8 cellular contexts compared by ENCODE assay signal in the genomic region with DNA sequence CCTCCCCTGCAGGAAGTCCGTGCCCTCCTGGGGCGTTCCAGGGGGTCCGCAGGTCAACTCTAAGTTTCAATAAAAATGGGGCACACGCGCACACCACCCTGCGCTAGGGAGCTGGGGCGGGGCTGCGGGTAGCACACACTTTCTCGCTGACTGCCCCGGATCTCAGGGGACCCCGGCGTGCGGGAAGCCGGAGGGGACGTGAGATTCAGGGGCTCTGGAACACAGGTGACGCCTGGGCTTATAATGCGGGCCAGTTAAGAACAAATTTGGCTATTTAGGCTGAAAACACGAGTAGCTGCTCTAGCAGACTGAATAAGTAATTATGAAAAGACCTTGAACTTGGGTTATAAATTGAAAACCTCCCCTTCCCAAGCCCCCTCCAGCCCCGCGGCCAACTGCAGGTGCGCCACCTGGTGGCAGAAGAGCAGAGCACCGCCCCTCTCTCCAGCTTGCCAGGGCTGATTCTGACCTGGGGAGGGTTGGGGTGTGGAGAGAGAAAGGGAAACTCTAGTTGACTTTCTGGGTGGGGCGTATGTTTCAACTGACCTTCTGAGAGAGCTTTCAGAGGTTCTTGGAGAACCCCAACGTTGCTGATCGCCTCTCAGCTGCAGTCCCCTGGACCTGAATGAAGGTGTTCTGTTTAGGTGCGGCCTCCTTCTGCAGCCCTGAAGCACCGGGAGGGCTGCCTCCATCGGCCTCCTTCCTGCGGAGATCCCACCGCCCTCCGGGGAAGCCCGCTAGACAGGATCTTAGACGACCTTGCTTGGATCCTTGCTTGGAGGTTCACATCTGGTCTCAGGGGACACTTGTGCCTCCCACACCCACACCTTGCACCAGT.
DNase-seq lines count a peak whose midpoint lies in the region; ATAC-seq and TF ChIP-seq lines count a peak whose summit lies in the region.

No MANE protein-coding gene starts in this region.

- no peaks in the 10 kb centered on the region for H3K36me3 Mint-ChIP-seq in WTC11

- no peak overlapping the region for H3K27ac ChIP-seq in C4-2B

- peak overlapping the region; percentile 73 for H3K4me3 Mint-ChIP-seq in WTC11

- H3K4me1 Mint-ChIP-seq in WTC11 = peaks cover 11% of the 10 kb centered on the region

- POLR2A ChIA-PET in WTC11 (lab: Charles Lee) = interaction anchor here (0.9 kb wide), 1 partner anchor 24 kb away, joined by 3 read pairs; no protein-coding TSS in a partner anchor

- H3K27ac Mint-ChIP-seq in WTC11 = no peak overlapping the region

- H3K9me3 Mint-ChIP-seq in WTC11 = no peaks in the 10 kb centered on the region

- peak; percentile 98 for TF ChIP-seq CTCF in C4-2B (conservative IDR thresholded peaks at IDR 0.05)
- peak; percentile 95 for TF ChIP-seq CTCF in WTC11 (IDR thresholded peaks at IDR 0.05)

- CTCF ChIA-PET in WTC11 (lab: Charles Lee) = interaction anchor here (0.6 to 2.6 kb wide), 21 partner anchors 8 to 263 kb away, joined by 3 to 10 read pairs (median 4); a partner anchor contains a TSS

- DNase-seq in KG1 (lab: John Stamatoyannopoulos, UW) = peak; percentile 10
- DNase-seq in WTC11 (ENCODE audit: low spot score) = peak; percentile 75
- DNase-seq in central memory CD4-positive, alpha-beta T cell = peak; percentile 23
- peak; percentile 30 for DNase-seq in medulla oblongata (ENCODE audit: extremely low spot score)
- peak; percentile 12 to 28 for DNase-seq in stimulated activated CD8-positive, alpha-beta memory T cell treated with anti-CD3 and anti-CD28 coated beads, Interleukin-7, amount 100 ng/mL, for 4 hours (ENCODE audit: low read depth in 2 of 2)
- DNase-seq in islet precursor cell = no peak

- ATAC-seq in GM19463 (IDR thresholded peaks at IDR 0.05; ENCODE audit: unreplicated experiment) (peak; percentile 76), WTC11 (peak; percentile 82)

- peaks cover 10% of the 10 kb centered on the region for H3K27me3 Mint-ChIP-seq in WTC11 (ENCODE audit: low read depth)

TF ChIP-seq in WTC11, 78 proteins besides CTCF, POLR2A, EP300 and RAD21:
- TF ChIP-seq RORB (CRISPR knock-in tag; IDR thresholded peaks at IDR 0.05) = no peak
- TF ChIP-seq NFYB (CRISPR knock-in tag; conservative IDR thresholded peaks at IDR 0.05; ENCODE audit: low read depth) = no peak
- TF ChIP-seq, protein P1, sequence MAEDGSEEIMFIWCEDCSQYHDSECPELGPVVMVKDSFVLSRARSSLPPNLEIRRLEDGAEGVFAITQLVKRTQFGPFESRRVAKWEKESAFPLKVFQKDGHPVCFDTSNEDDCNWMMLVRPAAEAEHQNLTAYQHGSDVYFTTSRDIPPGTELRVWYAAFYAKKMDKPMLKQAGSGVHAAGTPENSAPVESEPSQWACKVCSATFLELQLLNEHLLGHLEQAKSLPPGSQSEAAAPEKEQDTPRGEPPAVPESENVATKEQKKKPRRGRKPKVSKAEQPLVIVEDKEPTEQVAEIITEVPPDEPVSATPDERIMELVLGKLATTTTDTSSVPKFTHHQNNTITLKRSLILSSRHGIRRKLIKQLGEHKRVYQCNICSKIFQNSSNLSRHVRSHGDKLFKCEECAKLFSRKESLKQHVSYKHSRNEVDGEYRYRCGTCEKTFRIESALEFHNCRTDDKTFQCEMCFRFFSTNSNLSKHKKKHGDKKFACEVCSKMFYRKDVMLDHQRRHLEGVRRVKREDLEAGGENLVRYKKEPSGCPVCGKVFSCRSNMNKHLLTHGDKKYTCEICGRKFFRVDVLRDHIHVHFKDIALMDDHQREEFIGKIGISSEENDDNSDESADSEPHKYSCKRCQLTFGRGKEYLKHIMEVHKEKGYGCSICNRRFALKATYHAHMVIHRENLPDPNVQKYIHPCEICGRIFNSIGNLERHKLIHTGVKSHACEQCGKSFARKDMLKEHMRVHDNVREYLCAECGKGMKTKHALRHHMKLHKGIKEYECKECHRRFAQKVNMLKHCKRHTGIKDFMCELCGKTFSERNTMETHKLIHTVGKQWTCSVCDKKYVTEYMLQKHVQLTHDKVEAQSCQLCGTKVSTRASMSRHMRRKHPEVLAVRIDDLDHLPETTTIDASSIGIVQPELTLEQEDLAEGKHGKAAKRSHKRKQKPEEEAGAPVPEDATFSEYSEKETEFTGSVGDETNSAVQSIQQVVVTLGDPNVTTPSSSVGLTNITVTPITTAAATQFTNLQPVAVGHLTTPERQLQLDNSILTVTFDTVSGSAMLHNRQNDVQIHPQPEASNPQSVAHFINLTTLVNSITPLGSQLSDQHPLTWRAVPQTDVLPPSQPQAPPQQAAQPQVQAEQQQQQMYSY (CRISPR knock-in tag; IDR thresholded peaks at IDR 0.05) = no peak
- TF ChIP-seq, protein P2, sequence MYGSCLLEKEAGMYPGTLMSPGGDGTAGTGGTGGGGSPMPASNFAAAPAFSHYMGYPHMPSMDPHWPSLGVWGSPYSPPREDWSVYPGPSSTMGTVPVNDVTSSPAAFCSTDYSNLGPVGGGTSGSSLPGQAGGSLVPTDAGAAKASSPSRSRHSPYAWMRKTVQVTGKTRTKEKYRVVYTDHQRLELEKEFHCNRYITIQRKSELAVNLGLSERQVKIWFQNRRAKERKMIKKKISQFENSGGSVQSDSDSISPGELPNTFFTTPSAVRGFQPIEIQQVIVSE (CRISPR knock-in tag; IDR thresholded peaks at IDR 0.05; ENCODE audit: borderline replicate concordance) = no peak
- no peak for TF ChIP-seq CBFB (CRISPR knock-in tag; IDR thresholded peaks at IDR 0.05; ENCODE audit: low read depth)
